7 cellular contexts compared by ENCODE assay signal in the genomic region with DNA sequence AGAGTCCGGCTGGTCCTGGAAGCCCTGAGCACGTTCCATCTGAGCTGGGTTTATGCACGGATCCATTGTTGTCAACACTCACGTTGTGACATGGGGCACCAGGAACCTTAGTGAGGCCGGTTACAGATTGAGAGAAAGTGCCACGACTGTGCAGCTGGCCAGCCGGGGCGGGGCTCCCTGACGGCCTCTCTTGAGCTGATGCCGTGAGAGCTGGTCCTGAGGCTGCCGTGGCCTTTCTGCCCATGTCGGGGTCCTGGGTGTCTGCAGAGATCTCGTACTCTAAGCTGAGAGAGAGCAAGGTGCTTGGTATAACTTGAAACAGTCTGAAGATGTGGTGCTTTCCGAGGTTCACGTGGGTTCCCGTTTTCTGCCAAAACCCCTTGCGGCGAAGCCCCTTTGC. TPM values are rescaled to one million over a fixed set of nuclear protein-coding genes. Genes with fewer than 3 reads are reported as not detected.
"Had no signal": no experiment of that assay in that cellular context is flagged by ENCODE, and none has a peak within 500 bp of the region (broad histone marks: within the 10 kb centered on the region; RNA-seq: fewer than 3 reads in every experiment).

No MANE protein-coding gene starts in this region.

- H3K9me3 Mint-ChIP-seq: HFFc6 had no signal

- H3K4me1 Mint-ChIP-seq: IgD-negative memory B cell had no signal

- H3K4me3 Mint-ChIP-seq: HFFc6, IgD-negative memory B cell had no signal

- H3K27ac Mint-ChIP-seq: HFFc6, IgD-negative memory B cell had no signal

- DNase-seq: GM23248, GOT3, H7, HFFc6, KBM-7 had no signal

RNA-seq across cellular contexts. Expression of gene CDH4, which starts 10.0 kb away (rescaled TPM):
- polyA plus RNA-seq: HepG2, IgD-negative memory B cell had no signal
